8 cellular contexts compared by ENCODE assay signal in genomic region chr1:226625832-226626576, GRCh38.
A peak's percentile ranks its signal among the peaks of the same experiment; 100 is the strongest.
DNase-seq lines count a peak whose midpoint lies in the region; ATAC-seq and TF ChIP-seq lines count a peak whose summit lies in the region.

No MANE protein-coding gene starts in this region.

- no peaks in the 10 kb centered on the region for H4K20me1 ChIP-seq in osteoblast (ENCODE audit: insufficient read depth, low read length)

- H3K79me2 ChIP-seq in osteoblast (ENCODE audit: insufficient read depth, low read length) = no peaks in the 10 kb centered on the region

- H3K27ac ChIP-seq in osteoblast (ENCODE audit: low read depth, low read length) = no peak overlapping the region

- no peaks in the 10 kb centered on the region for H3K9me3 Mint-ChIP-seq in activated T-helper 17 cell treated with anti-CD3 and anti-CD28 coated beads, Interleukin-2, amount 50 U/mL, for 72 hours

- H3K27me3 ChIP-seq in osteoblast (ENCODE audit: insufficient read depth, low read length) = peaks cover 8% of the 10 kb centered on the region

- peak overlapping the region; percentile 55 for H3K4me2 ChIP-seq in osteoblast (ENCODE audit: insufficient read depth, low read length)

- peak overlapping the region; percentile 74 for H3K4me3 Mint-ChIP-seq in activated T-helper 17 cell treated with anti-CD3 and anti-CD28 coated beads, Interleukin-2, amount 50 U/mL, for 72 hours

- H3K36me3 Mint-ChIP-seq in activated T-helper 17 cell treated with anti-CD3 and anti-CD28 coated beads, Interleukin-2, amount 50 U/mL, for 72 hours (ENCODE audit: low read depth) = peaks cover 16% of the 10 kb centered on the region

- TF ChIP-seq CTCF in osteoblast (IDR thresholded peaks at IDR 0.05; ENCODE audit: extremely low read depth, low read depth, low read length) (no peak), foreskin fibroblast (IDR thresholded peaks at IDR 0.05; ENCODE audit: low read depth, low read length) (no peak)

- no peaks in the 10 kb centered on the region for H3K36me3 ChIP-seq in osteoblast (ENCODE audit: insufficient read depth, low read length)

- H3K4me3 ChIP-seq in osteoblast (ENCODE audit: insufficient read depth, low read length) (peak overlapping the region; percentile 29), foreskin fibroblast (ENCODE audit: low read depth in 1 of 2, low read length in 2 of 2) (no peak overlapping the region)

- no peaks in the 10 kb centered on the region for H3K27me3 Mint-ChIP-seq in activated T-helper 17 cell treated with anti-CD3 and anti-CD28 coated beads, Interleukin-2, amount 50 U/mL, for 72 hours

- ATAC-seq in GM18909 (IDR thresholded peaks at IDR 0.05; ENCODE audit: poor library complexity, unreplicated experiment) (peak; percentile 25), HG02642 (IDR thresholded peaks at IDR 0.05; ENCODE audit: poor library complexity, unreplicated experiment) (peak; percentile 31)
- peak; percentile 33 for ATAC-seq in activated T-helper 17 cell treated with anti-CD3 and anti-CD28 coated beads, Interleukin-2, amount 50 U/mL, for 72 hours (replicated peaks)

- H3K27ac Mint-ChIP-seq in activated T-helper 17 cell treated with anti-CD3 and anti-CD28 coated beads, Interleukin-2, amount 50 U/mL, for 72 hours = peak overlapping the region; percentile 93

- peak overlapping the region; percentile 72 for H2AFZ ChIP-seq in osteoblast (ENCODE audit: low read length)

- DNase-seq in osteoblast (ENCODE audit: insufficient read length, low spot score, missing footprints) (peak; percentile 23), NAMALWA (ENCODE audit: low spot score) (no peak), 8988T (no peak), foreskin fibroblast (no peak)
- no peak for DNase-seq in stimulated activated CD4-positive, alpha-beta T cell treated with anti-CD3 and anti-CD28 coated beads, Interleukin-2, amount 100 ng/mL, for 48 hours

- H3K4me1 Mint-ChIP-seq in activated T-helper 17 cell treated with anti-CD3 and anti-CD28 coated beads, Interleukin-2, amount 50 U/mL, for 72 hours = peaks cover 11% of the 10 kb centered on the region

- H3K4me1 ChIP-seq in osteoblast (ENCODE audit: insufficient read depth, low read length) = peaks cover 2% of the 10 kb centered on the region

- no peaks in the 10 kb centered on the region for H3K9me3 ChIP-seq in osteoblast (ENCODE audit: low read depth, low read length)
